Comparison of ENCODE assay signal across 15 cellular contexts in the genomic region with DNA sequence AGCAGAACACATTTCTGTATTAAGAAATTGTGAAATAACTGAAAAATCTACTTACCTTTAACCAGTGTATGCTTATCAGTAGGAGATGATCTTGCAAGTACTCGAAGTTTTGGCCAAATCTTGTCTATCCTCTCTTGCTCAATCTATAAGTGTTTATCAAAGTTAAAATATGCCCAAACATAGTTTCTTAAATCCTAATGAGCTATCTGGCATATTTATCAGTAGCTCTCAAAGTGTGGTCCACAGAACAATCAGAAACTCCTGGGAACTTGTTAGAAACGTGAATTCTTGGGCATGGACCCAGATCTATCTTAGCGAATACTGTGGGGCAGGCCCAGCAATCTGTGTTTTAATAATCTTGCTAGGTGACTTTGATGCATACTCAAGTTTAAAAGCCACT.
DNase-seq lines count a peak whose midpoint lies in the region; ATAC-seq and FAIRE-seq lines count a peak whose summit lies in the region.
"Had no signal": no experiment of that assay in that cellular context is flagged by ENCODE, and none has a peak within 500 bp of the region (broad histone marks: within the 10 kb centered on the region; RNA-seq: fewer than 3 reads in every experiment).

No MANE protein-coding gene starts in this region.

- H3K36me3 Mint-ChIP-seq in memory B cell, result peaks cover 54% of the 10 kb centered on the region
- peaks cover 75% of the 10 kb centered on the region for H3K36me3 Mint-ChIP-seq in stimulated activated memory B cell treated with anti-CD40 and anti-IgM and Interleukin-4, amounts not matched to agents 10 μg/mL and 1 μg/mL and 100 μg/mL, for 72 hours

- H3K27ac Mint-ChIP-seq in memory B cell, result peak overlapping the region; percentile 77
- peak overlapping the region; percentile 37 for H3K27ac Mint-ChIP-seq in stimulated activated memory B cell treated with anti-CD40 and anti-IgM and Interleukin-4, amounts not matched to agents 10 μg/mL and 1 μg/mL and 100 μg/mL, for 72 hours
- H3K27ac Mint-ChIP-seq: HFFc6 had no signal

- no peaks in the 10 kb centered on the region for H3K9me3 Mint-ChIP-seq in memory B cell
- no peaks in the 10 kb centered on the region for H3K9me3 Mint-ChIP-seq in stimulated activated memory B cell treated with anti-CD40 and anti-IgM and Interleukin-4, amounts not matched to agents 10 μg/mL and 1 μg/mL and 100 μg/mL, for 72 hours
- H3K9me3 Mint-ChIP-seq: CD4-positive, CD25-positive, alpha-beta regulatory T cell; HFFc6 had no signal

- no peak for DNase-seq in GM19239 (ENCODE audit: insufficient read length, low spot score)
- peak; percentile 79 for DNase-seq in amniotic epithelial cell (ENCODE audit: low read depth)
- no peak for DNase-seq in memory B cell (ENCODE audit: low spot score in 2 of 2)
- no peak for DNase-seq in stimulated activated CD8-positive, alpha-beta memory T cell treated with anti-CD3 and anti-CD28 coated beads, Interleukin-4, amount 100 ng/mL, for 48 hours
- DNase-seq in NCI-H1417 treated with DMSO at 0.1 percent for 48 hours (lab: John Stamatoyannopoulos, UW), result no peak
- DNase-seq in germinal center (ENCODE audit: low spot score), result no peak
- DNase-seq: 8988T; AML-193; CD4-positive, CD25-positive, alpha-beta regulatory T cell; DMS53; HCEC 1CT; HFFc6 had no signal

- peak; percentile 26 for FAIRE-seq in GM19239 (lab: Jason Lieb, UNC)
- FAIRE-seq: GM12878, H1 had no signal

- H3K4me1 Mint-ChIP-seq in memory B cell, result peaks cover 15% of the 10 kb centered on the region
- H3K4me1 Mint-ChIP-seq in stimulated activated memory B cell treated with anti-CD40 and anti-IgM and Interleukin-4, amounts not matched to agents 10 μg/mL and 1 μg/mL and 100 μg/mL, for 72 hours, result peaks cover 30% of the 10 kb centered on the region

- no peak overlapping the region for H3K4me3 Mint-ChIP-seq in memory B cell
- no peak overlapping the region for H3K4me3 Mint-ChIP-seq in stimulated activated memory B cell treated with anti-CD40 and anti-IgM and Interleukin-4, amounts not matched to agents 10 μg/mL and 1 μg/mL and 100 μg/mL, for 72 hours
- H3K4me3 Mint-ChIP-seq: CD4-positive, CD25-positive, alpha-beta regulatory T cell; HFFc6 had no signal

- no peak for ATAC-seq in memory B cell (ENCODE audit: low read depth)
- ATAC-seq in stimulated activated memory B cell treated with anti-CD40 and anti-IgM and Interleukin-4, amounts not matched to agents 10 μg/mL and 1 μg/mL and 100 μg/mL, for 72 hours, result no peak
- ATAC-seq: GM12878 had no signal

- H3K27me3 Mint-ChIP-seq in memory B cell, result no peaks in the 10 kb centered on the region
- no peaks in the 10 kb centered on the region for H3K27me3 Mint-ChIP-seq in stimulated activated memory B cell treated with anti-CD40 and anti-IgM and Interleukin-4, amounts not matched to agents 10 μg/mL and 1 μg/mL and 100 μg/mL, for 72 hours
- H3K27me3 Mint-ChIP-seq: CD4-positive, CD25-positive, alpha-beta regulatory T cell had no signal
